Comparison of ENCODE assay signal across 1 cellular context in the genomic region with DNA sequence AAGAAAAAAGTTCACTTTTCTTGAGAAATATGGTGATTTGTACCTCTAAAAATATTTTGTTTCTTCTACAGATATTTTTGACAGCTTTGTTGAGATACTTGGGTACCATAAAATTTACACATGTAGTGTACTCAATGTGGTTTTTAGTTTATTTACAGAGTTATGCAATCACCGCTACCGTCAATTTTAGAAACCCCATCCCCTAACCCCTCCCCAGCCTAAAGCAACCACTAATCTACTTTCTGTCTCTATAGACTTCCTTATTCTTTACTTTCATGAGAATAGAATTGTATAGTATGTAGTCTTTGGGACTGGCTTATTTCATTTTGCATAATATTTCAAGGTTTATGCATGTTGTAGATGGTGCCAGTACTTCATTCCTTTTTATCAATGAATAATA.
A peak's percentile ranks its signal among the peaks of the same experiment; 100 is the strongest.
TF ChIP-seq lines count a peak whose summit lies in the region.

No MANE protein-coding gene starts in this region.

TF ChIP-seq in GM12878, 131 proteins besides CTCF, POLR2A, EP300 and RAD21 (continues in another document):
- TF ChIP-seq RCOR1 (conservative IDR thresholded peaks at IDR 0.05; ENCODE audit: low read depth, low read length) (no peak), ZNF217 (IDR thresholded peaks at IDR 0.05) (no peak), SPI1 (IDR thresholded peaks at IDR 0.05; ENCODE audit: borderline replicate concordance, insufficient read depth, low read depth, low read length) (peak; percentile 73), MTA2 (IDR thresholded peaks at IDR 0.05; ENCODE audit: low read depth) (peak; percentile 13; the same call in 1 of the 2 replicates), MEF2A (IDR thresholded peaks at IDR 0.05; ENCODE audit: insufficient read depth, low read depth, low read length) (0 out of 2 replicates have a peak, but pooled peaks have one; percentile 35), YBX1 (IDR thresholded peaks at IDR 0.05) (no peak), ZNF24 (IDR thresholded peaks at IDR 0.05) (no peak), RAD51 (IDR thresholded peaks at IDR 0.05) (no peak), NR2F1 (conservative IDR thresholded peaks at IDR 0.05) (no peak), RELA (IDR thresholded peaks at IDR 0.05; ENCODE audit: borderline replicate concordance, partially characterized antibody) (no peak), CHD4 (IDR thresholded peaks at IDR 0.05) (no peak), TCF12 (IDR thresholded peaks at IDR 0.05; ENCODE audit: low read depth, low read length) (no peak), WRNIP1 (IDR thresholded peaks at IDR 0.05; ENCODE audit: borderline replicate concordance, low read depth, low read length) (no peak), RUNX3 (IDR thresholded peaks at IDR 0.05; ENCODE audit: low read length) (peak; percentile 79), MAX (IDR thresholded peaks at IDR 0.05; ENCODE audit: low read depth, low read length) (no peak), EGR1 (IDR thresholded peaks at IDR 0.05; ENCODE audit: borderline replicate concordance in 1 of 2, low read depth in 2 of 2, low read length in 2 of 2) (no peak), KDM1A (IDR thresholded peaks at IDR 0.05; ENCODE audit: borderline replicate concordance) (no peak), MYB (IDR thresholded peaks at IDR 0.05; ENCODE audit: borderline replicate concordance, low read depth, low read length) (no peak), ZBTB11 (CRISPR knock-in tag; IDR thresholded peaks at IDR 0.05) (no peak), IKZF1 (conservative IDR thresholded peaks at IDR 0.05) (no peak), CEBPB (IDR thresholded peaks at IDR 0.05; ENCODE audit: borderline replicate concordance in 1 of 2, low read depth in 2 of 2, low read length in 2 of 2) (peak in 1 of 2 experiments; percentile 38; a peak in 1 of 4 replicates), YY1 (IDR thresholded peaks at IDR 0.05; ENCODE audit: low read depth, low read length) (no peak), BMI1 (IDR thresholded peaks at IDR 0.05; ENCODE audit: borderline replicate concordance) (no peak), RBBP5 (conservative IDR thresholded peaks at IDR 0.05) (no peak), RB1 (IDR thresholded peaks at IDR 0.05; ENCODE audit: borderline replicate concordance) (no peak), FOS (IDR thresholded peaks at IDR 0.05; ENCODE audit: borderline replicate concordance, extremely low read depth, insufficient read length) (no peak)
- TF ChIP-seq, protein P1, sequence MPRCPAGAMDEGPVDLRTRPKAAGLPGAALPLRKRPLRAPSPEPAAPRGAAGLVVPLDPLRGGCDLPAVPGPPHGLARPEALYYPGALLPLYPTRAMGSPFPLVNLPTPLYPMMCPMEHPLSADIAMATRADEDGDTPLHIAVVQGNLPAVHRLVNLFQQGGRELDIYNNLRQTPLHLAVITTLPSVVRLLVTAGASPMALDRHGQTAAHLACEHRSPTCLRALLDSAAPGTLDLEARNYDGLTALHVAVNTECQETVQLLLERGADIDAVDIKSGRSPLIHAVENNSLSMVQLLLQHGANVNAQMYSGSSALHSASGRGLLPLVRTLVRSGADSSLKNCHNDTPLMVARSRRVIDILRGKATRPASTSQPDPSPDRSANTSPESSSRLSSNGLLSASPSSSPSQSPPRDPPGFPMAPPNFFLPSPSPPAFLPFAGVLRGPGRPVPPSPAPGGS (IDR thresholded peaks at IDR 0.05; ENCODE audit: borderline replicate concordance, insufficient read depth, low read depth, low read length, poor library complexity, severe bottlenecking): no peak
- TF ChIP-seq, protein P2, sequence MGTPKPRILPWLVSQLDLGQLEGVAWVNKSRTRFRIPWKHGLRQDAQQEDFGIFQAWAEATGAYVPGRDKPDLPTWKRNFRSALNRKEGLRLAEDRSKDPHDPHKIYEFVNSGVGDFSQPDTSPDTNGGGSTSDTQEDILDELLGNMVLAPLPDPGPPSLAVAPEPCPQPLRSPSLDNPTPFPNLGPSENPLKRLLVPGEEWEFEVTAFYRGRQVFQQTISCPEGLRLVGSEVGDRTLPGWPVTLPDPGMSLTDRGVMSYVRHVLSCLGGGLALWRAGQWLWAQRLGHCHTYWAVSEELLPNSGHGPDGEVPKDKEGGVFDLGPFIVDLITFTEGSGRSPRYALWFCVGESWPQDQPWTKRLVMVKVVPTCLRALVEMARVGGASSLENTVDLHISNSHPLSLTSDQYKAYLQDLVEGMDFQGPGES (IDR thresholded peaks at IDR 0.05): no peak
- TF ChIP-seq, protein P3, sequence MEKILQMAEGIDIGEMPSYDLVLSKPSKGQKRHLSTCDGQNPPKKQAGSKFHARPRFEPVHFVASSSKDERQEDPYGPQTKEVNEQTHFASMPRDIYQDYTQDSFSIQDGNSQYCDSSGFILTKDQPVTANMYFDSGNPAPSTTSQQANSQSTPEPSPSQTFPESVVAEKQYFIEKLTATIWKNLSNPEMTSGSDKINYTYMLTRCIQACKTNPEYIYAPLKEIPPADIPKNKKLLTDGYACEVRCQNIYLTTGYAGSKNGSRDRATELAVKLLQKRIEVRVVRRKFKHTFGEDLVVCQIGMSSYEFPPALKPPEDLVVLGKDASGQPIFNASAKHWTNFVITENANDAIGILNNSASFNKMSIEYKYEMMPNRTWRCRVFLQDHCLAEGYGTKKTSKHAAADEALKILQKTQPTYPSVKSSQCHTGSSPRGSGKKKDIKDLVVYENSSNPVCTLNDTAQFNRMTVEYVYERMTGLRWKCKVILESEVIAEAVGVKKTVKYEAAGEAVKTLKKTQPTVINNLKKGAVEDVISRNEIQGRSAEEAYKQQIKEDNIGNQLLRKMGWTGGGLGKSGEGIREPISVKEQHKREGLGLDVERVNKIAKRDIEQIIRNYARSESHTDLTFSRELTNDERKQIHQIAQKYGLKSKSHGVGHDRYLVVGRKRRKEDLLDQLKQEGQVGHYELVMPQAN (conservative IDR thresholded peaks at IDR 0.05): no peak
- TF ChIP-seq, protein P4, sequence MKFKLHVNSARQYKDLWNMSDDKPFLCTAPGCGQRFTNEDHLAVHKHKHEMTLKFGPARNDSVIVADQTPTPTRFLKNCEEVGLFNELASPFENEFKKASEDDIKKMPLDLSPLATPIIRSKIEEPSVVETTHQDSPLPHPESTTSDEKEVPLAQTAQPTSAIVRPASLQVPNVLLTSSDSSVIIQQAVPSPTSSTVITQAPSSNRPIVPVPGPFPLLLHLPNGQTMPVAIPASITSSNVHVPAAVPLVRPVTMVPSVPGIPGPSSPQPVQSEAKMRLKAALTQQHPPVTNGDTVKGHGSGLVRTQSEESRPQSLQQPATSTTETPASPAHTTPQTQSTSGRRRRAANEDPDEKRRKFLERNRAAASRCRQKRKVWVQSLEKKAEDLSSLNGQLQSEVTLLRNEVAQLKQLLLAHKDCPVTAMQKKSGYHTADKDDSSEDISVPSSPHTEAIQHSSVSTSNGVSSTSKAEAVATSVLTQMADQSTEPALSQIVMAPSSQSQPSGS (IDR thresholded peaks at IDR 0.05; ENCODE audit: low read length): peak; percentile 27; the same call in 1 of the 2 replicates
- TF ChIP-seq, protein P5, sequence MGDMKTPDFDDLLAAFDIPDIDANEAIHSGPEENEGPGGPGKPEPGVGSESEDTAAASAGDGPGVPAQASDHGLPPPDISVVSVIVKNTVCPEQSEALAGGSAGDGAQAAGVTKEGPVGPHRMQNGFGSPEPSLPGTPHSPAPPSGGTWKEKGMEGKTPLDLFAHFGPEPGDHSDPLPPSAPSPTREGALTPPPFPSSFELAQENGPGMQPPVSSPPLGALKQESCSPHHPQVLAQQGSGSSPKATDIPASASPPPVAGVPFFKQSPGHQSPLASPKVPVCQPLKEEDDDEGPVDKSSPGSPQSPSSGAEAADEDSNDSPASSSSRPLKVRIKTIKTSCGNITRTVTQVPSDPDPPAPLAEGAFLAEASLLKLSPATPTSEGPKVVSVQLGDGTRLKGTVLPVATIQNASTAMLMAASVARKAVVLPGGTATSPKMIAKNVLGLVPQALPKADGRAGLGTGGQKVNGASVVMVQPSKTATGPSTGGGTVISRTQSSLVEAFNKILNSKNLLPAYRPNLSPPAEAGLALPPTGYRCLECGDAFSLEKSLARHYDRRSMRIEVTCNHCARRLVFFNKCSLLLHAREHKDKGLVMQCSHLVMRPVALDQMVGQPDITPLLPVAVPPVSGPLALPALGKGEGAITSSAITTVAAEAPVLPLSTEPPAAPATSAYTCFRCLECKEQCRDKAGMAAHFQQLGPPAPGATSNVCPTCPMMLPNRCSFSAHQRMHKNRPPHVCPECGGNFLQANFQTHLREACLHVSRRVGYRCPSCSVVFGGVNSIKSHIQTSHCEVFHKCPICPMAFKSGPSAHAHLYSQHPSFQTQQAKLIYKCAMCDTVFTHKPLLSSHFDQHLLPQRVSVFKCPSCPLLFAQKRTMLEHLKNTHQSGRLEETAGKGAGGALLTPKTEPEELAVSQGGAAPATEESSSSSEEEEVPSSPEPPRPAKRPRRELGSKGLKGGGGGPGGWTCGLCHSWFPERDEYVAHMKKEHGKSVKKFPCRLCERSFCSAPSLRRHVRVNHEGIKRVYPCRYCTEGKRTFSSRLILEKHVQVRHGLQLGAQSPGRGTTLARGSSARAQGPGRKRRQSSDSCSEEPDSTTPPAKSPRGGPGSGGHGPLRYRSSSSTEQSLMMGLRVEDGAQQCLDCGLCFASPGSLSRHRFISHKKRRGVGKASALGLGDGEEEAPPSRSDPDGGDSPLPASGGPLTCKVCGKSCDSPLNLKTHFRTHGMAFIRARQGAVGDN (IDR thresholded peaks at IDR 0.05): no peak
- TF ChIP-seq, protein P6, sequence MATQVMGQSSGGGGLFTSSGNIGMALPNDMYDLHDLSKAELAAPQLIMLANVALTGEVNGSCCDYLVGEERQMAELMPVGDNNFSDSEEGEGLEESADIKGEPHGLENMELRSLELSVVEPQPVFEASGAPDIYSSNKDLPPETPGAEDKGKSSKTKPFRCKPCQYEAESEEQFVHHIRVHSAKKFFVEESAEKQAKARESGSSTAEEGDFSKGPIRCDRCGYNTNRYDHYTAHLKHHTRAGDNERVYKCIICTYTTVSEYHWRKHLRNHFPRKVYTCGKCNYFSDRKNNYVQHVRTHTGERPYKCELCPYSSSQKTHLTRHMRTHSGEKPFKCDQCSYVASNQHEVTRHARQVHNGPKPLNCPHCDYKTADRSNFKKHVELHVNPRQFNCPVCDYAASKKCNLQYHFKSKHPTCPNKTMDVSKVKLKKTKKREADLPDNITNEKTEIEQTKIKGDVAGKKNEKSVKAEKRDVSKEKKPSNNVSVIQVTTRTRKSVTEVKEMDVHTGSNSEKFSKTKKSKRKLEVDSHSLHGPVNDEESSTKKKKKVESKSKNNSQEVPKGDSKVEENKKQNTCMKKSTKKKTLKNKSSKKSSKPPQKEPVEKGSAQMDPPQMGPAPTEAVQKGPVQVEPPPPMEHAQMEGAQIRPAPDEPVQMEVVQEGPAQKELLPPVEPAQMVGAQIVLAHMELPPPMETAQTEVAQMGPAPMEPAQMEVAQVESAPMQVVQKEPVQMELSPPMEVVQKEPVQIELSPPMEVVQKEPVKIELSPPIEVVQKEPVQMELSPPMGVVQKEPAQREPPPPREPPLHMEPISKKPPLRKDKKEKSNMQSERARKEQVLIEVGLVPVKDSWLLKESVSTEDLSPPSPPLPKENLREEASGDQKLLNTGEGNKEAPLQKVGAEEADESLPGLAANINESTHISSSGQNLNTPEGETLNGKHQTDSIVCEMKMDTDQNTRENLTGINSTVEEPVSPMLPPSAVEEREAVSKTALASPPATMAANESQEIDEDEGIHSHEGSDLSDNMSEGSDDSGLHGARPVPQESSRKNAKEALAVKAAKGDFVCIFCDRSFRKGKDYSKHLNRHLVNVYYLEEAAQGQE (IDR thresholded peaks at IDR 0.05; ENCODE audit: low read depth, low read length): no peak
